In genomic region chr2:19540739-19541503, GRCh38 we compare ENCODE assay signal across 1 cellular context.
TF ChIP-seq lines count a peak whose summit lies in the region.

No MANE protein-coding gene starts in this region.

TF ChIP-seq in A549, 52 proteins besides CTCF, POLR2A, EP300 and RAD21 (continued from another document):
- TF ChIP-seq ZC3H11A (IDR thresholded peaks at IDR 0.05) (no peak), REST (IDR thresholded peaks at IDR 0.05) (no peak), ZNF302 (CRISPR knock-in tag; IDR thresholded peaks at IDR 0.05) (no peak), FOSL2 (IDR thresholded peaks at IDR 0.05) (peak; percentile 98), FOSL2 (CRISPR knock-in tag; IDR thresholded peaks at IDR 0.05) (peak; percentile 97), CHD4 (IDR thresholded peaks at IDR 0.05; ENCODE audit: borderline replicate concordance) (no peak), ZSCAN20 (CRISPR knock-in tag; IDR thresholded peaks at IDR 0.05) (no peak), SREBF2 (IDR thresholded peaks at IDR 0.05) (no peak), ELK1 (IDR thresholded peaks at IDR 0.05; ENCODE audit: low read depth, low read length) (no peak), TP53 (CRISPR knock-in tag; IDR thresholded peaks at IDR 0.05) (no peak), RARB (CRISPR knock-in tag; IDR thresholded peaks at IDR 0.05) (no peak), POLR2AphosphoS2 (conservative IDR thresholded peaks at IDR 0.05; ENCODE audit: low read length) (no peak), EHF (CRISPR knock-in tag; IDR thresholded peaks at IDR 0.05) (no peak), HOXA7 (CRISPR knock-in tag; IDR thresholded peaks at IDR 0.05) (peak; percentile 51), CBX2 (IDR thresholded peaks at IDR 0.05; ENCODE audit: borderline replicate concordance, low read depth) (no peak), CHD2 (IDR thresholded peaks at IDR 0.05; ENCODE audit: low read length, partially characterized antibody) (no peak), HOXB5 (CRISPR knock-in tag; IDR thresholded peaks at IDR 0.05) (0 out of 2 replicates have a peak, but pooled peaks have one; percentile 74), KDM5A (IDR thresholded peaks at IDR 0.05) (no peak), BCL3 (IDR thresholded peaks at IDR 0.05) (peak; percentile 94; the same call in 1 of the 3 replicates), PBX3 (IDR thresholded peaks at IDR 0.05) (peak; percentile 81)
